In the genomic region with DNA sequence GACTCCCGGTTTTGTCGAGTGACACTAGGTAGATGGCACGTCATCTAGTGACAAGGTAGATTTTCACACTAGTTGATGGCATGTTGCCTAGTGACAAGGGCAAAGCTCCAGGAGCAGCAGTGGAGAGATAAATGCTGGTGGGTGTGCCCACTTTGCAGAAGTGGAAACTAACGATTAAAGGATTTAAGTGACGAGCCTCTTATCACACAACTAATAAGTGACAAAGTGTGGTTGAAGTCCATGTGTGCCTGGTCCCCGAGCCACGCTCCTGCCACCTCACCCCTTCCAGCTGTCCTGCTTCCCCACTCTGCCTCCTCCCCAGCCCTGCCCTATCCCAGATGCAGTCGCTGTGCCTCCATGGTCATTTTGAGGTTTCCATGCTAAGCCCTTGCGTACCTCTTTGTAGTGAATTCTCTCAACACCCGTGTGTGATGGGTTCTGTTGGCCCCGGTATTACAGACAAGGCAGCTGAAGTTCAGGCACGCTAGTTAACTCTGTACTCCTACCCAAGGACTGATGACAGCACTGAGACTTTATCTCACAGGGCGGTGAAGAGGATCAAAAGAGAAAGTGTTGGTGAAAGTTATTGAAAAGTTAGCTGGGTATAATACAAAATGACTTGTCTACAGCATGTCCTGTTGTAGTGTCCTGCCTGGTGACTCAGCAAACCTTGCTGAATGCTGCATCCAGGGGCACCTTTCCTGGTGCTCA, we compare ENCODE assay signal across 17 cellular contexts.
"Had no signal": no experiment of that assay in that cellular context is flagged by ENCODE, and none has a peak within 500 bp of the region (broad histone marks: within the 10 kb centered on the region; RNA-seq: fewer than 3 reads in every experiment).

No MANE protein-coding gene starts in this region.

- H3K27me3 ChIP-seq: colonic mucosa, gastrocnemius medialis, tibial nerve, vagina had no signal

- H3K36me3 ChIP-seq: colonic mucosa, esophagus squamous epithelium, gastrocnemius medialis, tibial nerve, vagina had no signal

- H3K27ac ChIP-seq: colonic mucosa, esophagus squamous epithelium, gastrocnemius medialis, parathyroid adenoma, tibial nerve, vagina, VCaP had no signal

- DNase-seq: activated CD4-positive, alpha-beta memory T cell treated with anti-CD3 and anti-CD28 coated beads, Interleukin-2, amount 10 ng/mL, durations not matched to agents 7 days and 5 days; activated CD4-positive, alpha-beta T cell treated with anti-CD3 and anti-CD28 coated beads, Interleukin-2, amount 10 ng/mL, durations not matched to agents 24 days and 14 days; activated naive CD4-positive, alpha-beta T cell; activated T-cell treated with anti-CD3 and anti-CD28 coated beads for 4 hours; colonic mucosa; esophagus squamous epithelium; gastrocnemius medialis; hippocampal formation; nephron progenitor cell; stimulated activated CD4-positive, alpha-beta T cell treated with anti-CD3 and anti-CD28 coated beads, Interleukin-1b, Interleukin-23, amount 100 ng/mL, for 48 hours; stimulated activated naive CD8-positive, alpha-beta T cell treated with anti-CD3 and anti-CD28 coated beads, Interleukin-15, amount 100 ng/mL, for 72 hours had no signal

- H3K4me3 ChIP-seq: colonic mucosa, esophagus squamous epithelium, gastrocnemius medialis, tibial nerve, vagina had no signal

- ATAC-seq: activated CD4-positive, CD25-positive, alpha-beta regulatory T cell treated with anti-CD3 and anti-CD28 coated beads, Interleukin-2, amount 50 U/mL, for 24 hours; gastrocnemius medialis; stimulated activated effector memory CD8-positive, alpha-beta T cell treated with anti-CD3 and anti-CD28 coated beads, Interleukin-12 subunit alpha, Interleukin-12 subunit beta, amount 100 ng/mL, for 72 hours; stimulated activated naive CD8-positive, alpha-beta T cell treated with anti-CD3 and anti-CD28 coated beads, Interleukin-15, amount 100 ng/mL, for 72 hours had no signal

- H3K4me1 ChIP-seq: colonic mucosa, gastrocnemius medialis, parathyroid adenoma, tibial nerve, vagina had no signal

- H3K9me3 ChIP-seq: colonic mucosa, gastrocnemius medialis, vagina had no signal
